In the genomic region with DNA sequence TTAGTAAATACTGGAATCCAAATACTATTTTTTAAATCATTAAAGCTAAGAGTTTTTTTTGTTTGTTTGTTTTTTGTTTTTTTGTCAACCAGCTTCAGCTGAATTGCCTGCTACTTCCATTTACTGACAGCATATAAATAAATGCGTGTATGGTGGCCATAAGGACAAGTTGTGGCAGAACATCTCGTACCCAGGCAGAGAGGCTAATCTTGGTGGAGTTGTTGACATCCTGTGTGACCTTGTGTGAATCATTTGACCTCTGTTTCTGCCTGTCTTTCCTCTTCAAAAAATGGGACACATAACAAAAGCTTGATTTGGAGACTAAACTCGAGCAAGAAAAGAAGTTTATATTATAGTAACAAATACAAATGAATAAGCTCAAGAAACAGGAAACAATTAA, we compare ENCODE assay signal across 30 cellular contexts.
DNase-seq lines count a peak whose midpoint lies in the region; ATAC-seq and TF ChIP-seq lines count a peak whose summit lies in the region.
"Had no signal": no experiment of that assay in that cellular context is flagged by ENCODE, and none has a peak within 500 bp of the region (broad histone marks: within the 10 kb centered on the region; RNA-seq: fewer than 3 reads in every experiment).

No MANE protein-coding gene starts in this region.

- ATAC-seq in left ventricle myocardium superior (peak; percentile 56), Right ventricle myocardium superior (ENCODE audit: poor library complexity) (no peak), upper lobe of right lung (no peak)
- ATAC-seq: HCT116; stimulated activated naive B cell treated with anti-CD40 and anti-IgM and Interleukin-4, amounts not matched to agents 10 μg/mL and 1 μg/mL and 100 μg/mL, for 72 hours; WTC11 had no signal

- H3K4me1 ChIP-seq in esophagus muscularis mucosa (peaks cover 0 to 16% (median 1%) of the 10 kb centered on the region in 4 donors), upper lobe of right lung (no peaks in the 10 kb centered on the region)
- H3K4me1 ChIP-seq: uterus had no signal

- H3K9me3 ChIP-seq in esophagus muscularis mucosa (peaks cover 0 to 5% (median 0%) of the 10 kb centered on the region in 4 donors), upper lobe of right lung (no peaks in the 10 kb centered on the region)
- H3K9me3 ChIP-seq: ovary, SJCRH30 had no signal

- H3K27me3 ChIP-seq in esophagus muscularis mucosa = no peaks in the 10 kb centered on the region
- H3K27me3 ChIP-seq in upper lobe of right lung = no peaks in the 10 kb centered on the region
- H3K27me3 ChIP-seq: ovary, SJCRH30, uterus had no signal

- H3K4me1 Mint-ChIP-seq in CD14-positive monocyte (no peaks in the 10 kb centered on the region), chondrocyte (ENCODE audit: low read depth) (peaks cover 3% of the 10 kb centered on the region)
- H3K4me1 Mint-ChIP-seq: activated CD4-positive, alpha-beta T cell treated with anti-CD3 and anti-CD28 coated beads, Interleukin-2, amount 10 ng/mL, durations not matched to agents 24 days and 14 days; activated naive CD8-positive, alpha-beta T cell treated with anti-CD3 and anti-CD28 coated beads, Interleukin-2, amount 10 ng/mL, durations not matched to agents 7 days and 5 days; CD4-positive, CD25-positive, alpha-beta regulatory T cell; stimulated activated naive B cell treated with anti-CD40 and anti-IgM and Interleukin-4, amounts not matched to agents 10 μg/mL and 1 μg/mL and 100 μg/mL, for 72 hours had no signal

- no peak overlapping the region for H3K27ac Mint-ChIP-seq in CD14-positive monocyte
- no peak overlapping the region for H3K27ac Mint-ChIP-seq in chondrocyte (ENCODE audit: unreplicated experiment)
- H3K27ac Mint-ChIP-seq: activated CD4-positive, alpha-beta T cell treated with anti-CD3 and anti-CD28 coated beads, Interleukin-2, amount 10 ng/mL, durations not matched to agents 24 days and 14 days; activated naive CD8-positive, alpha-beta T cell treated with anti-CD3 and anti-CD28 coated beads, Interleukin-2, amount 10 ng/mL, durations not matched to agents 7 days and 5 days; CD4-positive, CD25-positive, alpha-beta regulatory T cell; stimulated activated naive B cell treated with anti-CD40 and anti-IgM and Interleukin-4, amounts not matched to agents 10 μg/mL and 1 μg/mL and 100 μg/mL, for 72 hours; WTC11 had no signal

- H3K36me3 Mint-ChIP-seq in CD14-positive monocyte (no peaks in the 10 kb centered on the region), chondrocyte (ENCODE audit: low read depth) (no peaks in the 10 kb centered on the region)
- H3K36me3 Mint-ChIP-seq: activated naive CD8-positive, alpha-beta T cell treated with anti-CD3 and anti-CD28 coated beads, Interleukin-2, amount 10 ng/mL, durations not matched to agents 7 days and 5 days; CD4-positive, CD25-positive, alpha-beta regulatory T cell; stimulated activated naive B cell treated with anti-CD40 and anti-IgM and Interleukin-4, amounts not matched to agents 10 μg/mL and 1 μg/mL and 100 μg/mL, for 72 hours had no signal

- H3K27me3 Mint-ChIP-seq in CD14-positive monocyte (ENCODE audit: low read depth in 3 of 3) (no peaks in the 10 kb centered on the region), chondrocyte (ENCODE audit: low read depth) (no peaks in the 10 kb centered on the region)
- H3K27me3 Mint-ChIP-seq: activated CD4-positive, alpha-beta T cell treated with anti-CD3 and anti-CD28 coated beads, Interleukin-2, amount 10 ng/mL, durations not matched to agents 24 days and 14 days; activated naive CD8-positive, alpha-beta T cell treated with anti-CD3 and anti-CD28 coated beads, Interleukin-2, amount 10 ng/mL, durations not matched to agents 7 days and 5 days; CD4-positive, CD25-positive, alpha-beta regulatory T cell; stimulated activated naive B cell treated with anti-CD40 and anti-IgM and Interleukin-4, amounts not matched to agents 10 μg/mL and 1 μg/mL and 100 μg/mL, for 72 hours had no signal

- TF ChIP-seq EP300 in esophagus muscularis mucosa (IDR thresholded peaks at IDR 0.05) = peak; percentile 53

- H3K4me3 Mint-ChIP-seq in CD14-positive monocyte (no peak overlapping the region), chondrocyte (ENCODE audit: unreplicated experiment) (no peak overlapping the region)
- H3K4me3 Mint-ChIP-seq: activated CD4-positive, alpha-beta T cell treated with anti-CD3 and anti-CD28 coated beads, Interleukin-2, amount 10 ng/mL, durations not matched to agents 24 days and 14 days; activated naive CD8-positive, alpha-beta T cell treated with anti-CD3 and anti-CD28 coated beads, Interleukin-2, amount 10 ng/mL, durations not matched to agents 7 days and 5 days; CD4-positive, CD25-positive, alpha-beta regulatory T cell; neural crest cell; stimulated activated naive B cell treated with anti-CD40 and anti-IgM and Interleukin-4, amounts not matched to agents 10 μg/mL and 1 μg/mL and 100 μg/mL, for 72 hours; WTC11 had no signal

- peak overlapping the region in 2 of 4 donors; percentile 0 to 16 for H3K27ac ChIP-seq in esophagus muscularis mucosa (replicated peaks in 1 of 4)
- no peak overlapping the region for H3K27ac ChIP-seq in upper lobe of right lung
- H3K27ac ChIP-seq: epithelial cell of prostate, ovary, SJCRH30 had no signal

- H3K4me3 ChIP-seq in esophagus muscularis mucosa = no peak overlapping the region
- H3K4me3 ChIP-seq in upper lobe of right lung = no peak overlapping the region
- H3K4me3 ChIP-seq: ovary, SJCRH30, skin epidermis, uterus had no signal

- 67% methylated on average over 3 of the region's 3 CpGs for WGBS in esophagus muscularis mucosa

- H3K9me3 Mint-ChIP-seq in CD14-positive monocyte (no peaks in the 10 kb centered on the region), chondrocyte (ENCODE audit: low read depth) (peaks cover 12% of the 10 kb centered on the region)

- DNase-seq in left ventricle myocardium superior (no peak), Right ventricle myocardium superior (no peak), esophagus muscularis mucosa (ENCODE audit: extremely low spot score) (no peak), lung microvascular endothelial cell (ENCODE audit: low read depth in 2 of 2) (peak; percentile 72 to 76), CD14-positive monocyte (ENCODE audit: low spot score) (no peak), kidney glomerular epithelial cell (lab: John Stamatoyannopoulos, UW) (no peak), chondrocyte (ENCODE audit: low spot score) (no peak), upper lobe of right lung (no peak)
- DNase-seq: activated CD4-positive, alpha-beta T cell treated with anti-CD3 and anti-CD28 coated beads, Interleukin-2, amount 10 ng/mL, durations not matched to agents 24 days and 14 days; activated gamma-delta T cell treated with Interleukin-2 at 50 U/mL for 16 hours; activated naive CD8-positive, alpha-beta T cell treated with anti-CD3 and anti-CD28 coated beads, Interleukin-2, amount 10 ng/mL, durations not matched to agents 7 days and 5 days; Calu3; CD4-positive, CD25-positive, alpha-beta regulatory T cell; DMS79; GF-D8; head of caudate nucleus; NCI-H1048; NCI-H1694; NCI-H446; NCI-H748 treated with DMSO at 0.1 percent for 48 hours; ovary; SJCRH30; stimulated activated naive B cell treated with anti-CD40 and anti-IgM and Interleukin-4, amounts not matched to agents 10 μg/mL and 1 μg/mL and 100 μg/mL, for 72 hours; SW 1271 had no signal

- H3K36me3 ChIP-seq in esophagus muscularis mucosa (no peaks in the 10 kb centered on the region), upper lobe of right lung (no peaks in the 10 kb centered on the region)
- H3K36me3 ChIP-seq: ovary, SJCRH30, uterus had no signal

- intact Hi-C loops in left ventricle myocardium superior (cut with micrococcal nuclease) = no loop called here
- intact Hi-C loops in Right ventricle myocardium superior (cut with DNase I) = no loop called here
- intact Hi-C loops in esophagus muscularis mucosa (cut with DNase I) = no loop called here
- intact Hi-C loops in CD14-positive monocyte (cut with micrococcal nuclease) = no loop called here
- intact Hi-C loops in upper lobe of right lung (cut with DNase I) = no loop called here

- TF ChIP-seq CTCF in esophagus muscularis mucosa (IDR thresholded peaks at IDR 0.05) (no peak), CD14-positive monocyte (IDR thresholded peaks at IDR 0.05) (no peak), chondrocyte (IDR thresholded peaks at IDR 0.05) (no peak), upper lobe of right lung (IDR thresholded peaks at IDR 0.05) (no peak)

- TF ChIP-seq POLR2A in esophagus muscularis mucosa (IDR thresholded peaks at IDR 0.05; ENCODE audit: low read depth) = no peak

Comparison
In these comparisons a context has a peak if more than half of its experiments do, and no peak if none do; other contexts are left out.
1. DNase-seq: peak in lung microvascular endothelial cell (2 of 2); none in left ventricle myocardium superior (single experiment), Right ventricle myocardium superior (single experiment), esophagus muscularis mucosa (single experiment), CD14-positive monocyte (single experiment), kidney glomerular epithelial cell (single experiment), chondrocyte (single experiment) and upper lobe of right lung (single experiment).